8 cellular contexts compared by ENCODE assay signal in the genomic region with DNA sequence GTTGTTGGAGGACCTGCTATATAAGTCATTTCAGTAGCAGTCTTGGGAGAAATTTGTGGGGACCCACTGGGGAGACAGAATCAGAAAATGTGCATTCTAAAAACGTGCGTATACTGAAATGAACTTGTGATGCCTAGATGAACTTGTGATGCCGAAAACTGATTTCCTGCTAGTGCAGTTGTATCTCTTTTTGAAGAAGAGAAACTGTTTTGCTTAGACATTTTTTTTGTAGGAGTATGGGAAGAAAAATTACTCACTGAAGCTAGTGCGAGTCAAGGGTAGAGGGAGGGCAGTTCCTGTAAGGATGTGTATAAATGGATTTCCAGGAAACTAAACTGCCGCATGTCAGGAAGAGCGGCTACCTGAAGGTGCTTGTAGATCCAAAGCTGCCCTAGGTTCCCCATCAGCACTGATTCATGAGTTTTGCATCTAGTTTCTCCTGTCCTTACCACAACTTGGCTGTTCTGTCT. TPM values are rescaled to one million over a fixed set of nuclear protein-coding genes. Genes with fewer than 3 reads are reported as not detected.
DNase-seq lines count a peak whose midpoint lies in the region; ATAC-seq and TF ChIP-seq lines count a peak whose summit lies in the region.
"Had no signal": no experiment of that assay in that cellular context is flagged by ENCODE, and none has a peak within 500 bp of the region (broad histone marks: within the 10 kb centered on the region; RNA-seq: fewer than 3 reads in every experiment).

No MANE protein-coding gene starts in this region.

- DNase-seq in endothelial cell (ENCODE audit: low spot score) (no peak), spleen (no peak), colonic mucosa (no peak)
- no peak for DNase-seq in NK-92 treated with Interleukin-12 subunit alpha and Interleukin-12 subunit beta, amount 100 ng/mL, for 24 hours (lab: John Stamatoyannopoulos, UW)
- DNase-seq: NCI-H187 had no signal

- H3K36me3 Mint-ChIP-seq in endothelial cell (ENCODE audit: low read depth, unreplicated experiment): peaks cover 4% of the 10 kb centered on the region

- peak overlapping the region; percentile 28 for H3K4me2 ChIP-seq in OCI-LY3 (ENCODE audit: low read length)

- no peaks in the 10 kb centered on the region for H4K20me1 ChIP-seq in OCI-LY3 (ENCODE audit: insufficient read depth, low read length)

- peak; percentile 37 for ATAC-seq in GM19023 (IDR thresholded peaks at IDR 0.05; ENCODE audit: unreplicated experiment)
- no peak for ATAC-seq in GM18861 (IDR thresholded peaks at IDR 0.05; ENCODE audit: unreplicated experiment)

- H3K9ac ChIP-seq in OCI-LY3 (ENCODE audit: low read length) (no peak overlapping the region), colonic mucosa (ENCODE audit: low read depth in 2 of 2, low read length in 2 of 2) (no peak overlapping the region)

- H3K4me3 ChIP-seq in OCI-LY3 (ENCODE audit: low read length) (0 out of 2 replicates have a peak overlapping the region, but pooled peaks have one; percentile 3), spleen (peak overlapping the region in 3 of 8 donors; percentile 3 to 40 (median 17)), colonic mucosa (no peak overlapping the region)

- no peaks in the 10 kb centered on the region for H3K27me3 Mint-ChIP-seq in endothelial cell (ENCODE audit: unreplicated experiment)

- H2AFZ ChIP-seq in OCI-LY3 (ENCODE audit: low read depth, low read length): peak overlapping the region; percentile 60; the same call in 1 of the 2 replicates

- H3K9me3 ChIP-seq in OCI-LY3 (ENCODE audit: insufficient read depth, low read length) (no peaks in the 10 kb centered on the region), spleen (no peaks in the 10 kb centered on the region), colonic mucosa (no peaks in the 10 kb centered on the region)

- H3K27me3 ChIP-seq in OCI-LY3 (ENCODE audit: low read depth, low read length): no peaks in the 10 kb centered on the region
- H3K27me3 ChIP-seq in spleen (replicated peaks in 1 of 7): no peaks in the 10 kb centered on the region
- H3K27me3 ChIP-seq in colonic mucosa: no peaks in the 10 kb centered on the region

- no peaks in the 10 kb centered on the region for H3K79me2 ChIP-seq in OCI-LY3 (ENCODE audit: low read length)

- peak overlapping the region; percentile 85 for H3K27ac Mint-ChIP-seq in endothelial cell (ENCODE audit: unreplicated experiment)

- 20 to 35% (median 27%) methylated on average over 6 of the region's 6 CpGs for WGBS in spleen, 5 donors

- H3K4me1 ChIP-seq in OCI-LY3 (ENCODE audit: low read length): peaks cover 5% of the 10 kb centered on the region; the same call in 1 of the 2 replicates
- peaks cover 0 to 23% (median 11%) of the 10 kb centered on the region in 6 donors for H3K4me1 ChIP-seq in spleen
- H3K4me1 ChIP-seq in colonic mucosa: no peaks in the 10 kb centered on the region

- intact Hi-C loops in spleen (cut with DNase I; ENCODE audit: low total_unique reads) (no loop called here), colonic mucosa (cut with DNase I) (no loop called here)

- H3K27ac ChIP-seq in OCI-LY3 (ENCODE audit: low read length) (no peak overlapping the region), spleen (peak overlapping the region in 7 of 8 donors; percentile 39 to 71 (median 52)), colonic mucosa (no peak overlapping the region)

- TF ChIP-seq CTCF in OCI-LY3 (IDR thresholded peaks at IDR 0.05; ENCODE audit: low read depth, low read length) (no peak), endothelial cell (IDR thresholded peaks at IDR 0.05; ENCODE audit: unreplicated experiment) (no peak), spleen (IDR thresholded peaks at IDR 0.05 in 8 of 11, conservative IDR thresholded peaks at IDR 0.05 in 3 of 11) (no peak), colonic mucosa (IDR thresholded peaks at IDR 0.05) (no peak)

- H3K4me3 Mint-ChIP-seq in endothelial cell (ENCODE audit: unreplicated experiment): no peak overlapping the region

- no peaks in the 10 kb centered on the region for H3K9me3 Mint-ChIP-seq in endothelial cell (ENCODE audit: unreplicated experiment)

- H3K36me3 ChIP-seq in OCI-LY3 (replicated peaks; ENCODE audit: low read depth, low read length) (no peaks in the 10 kb centered on the region), spleen (peaks cover 0 to 10% (median 0%) of the 10 kb centered on the region in 6 donors), colonic mucosa (no peaks in the 10 kb centered on the region)

- no peak for TF ChIP-seq POLR2A in spleen (IDR thresholded peaks at IDR 0.05)

- H3K4me1 Mint-ChIP-seq in endothelial cell (ENCODE audit: unreplicated experiment): peaks cover 43% of the 10 kb centered on the region

RNA-seq across cellular contexts. Expression of a gene that starts 25.4 kb away (rescaled TPM):
- total RNA-seq in endothelial cell (ENCODE audit: unreplicated experiment) (30.9 TPM), spleen (1 to 10 TPM; 4.8 to 9.3 (median 6.9) TPM), colonic mucosa (1 to 10 TPM; 7.1 to 7.6 TPM)
- 10 to 100 TPM in 1 of 3 donors, 1 to 10 TPM in 2; 4.3 to 13.1 (median 4.5) TPM for polyA plus RNA-seq in spleen

Comparison
In these comparisons a context has a peak if more than half of its experiments do, and no peak if none do; other contexts are left out.
1. H3K27ac ChIP-seq: peak in spleen (7 of 8); none in OCI-LY3 (single experiment) and colonic mucosa (single experiment).